8 cellular contexts compared by ENCODE assay signal in the genomic region with DNA sequence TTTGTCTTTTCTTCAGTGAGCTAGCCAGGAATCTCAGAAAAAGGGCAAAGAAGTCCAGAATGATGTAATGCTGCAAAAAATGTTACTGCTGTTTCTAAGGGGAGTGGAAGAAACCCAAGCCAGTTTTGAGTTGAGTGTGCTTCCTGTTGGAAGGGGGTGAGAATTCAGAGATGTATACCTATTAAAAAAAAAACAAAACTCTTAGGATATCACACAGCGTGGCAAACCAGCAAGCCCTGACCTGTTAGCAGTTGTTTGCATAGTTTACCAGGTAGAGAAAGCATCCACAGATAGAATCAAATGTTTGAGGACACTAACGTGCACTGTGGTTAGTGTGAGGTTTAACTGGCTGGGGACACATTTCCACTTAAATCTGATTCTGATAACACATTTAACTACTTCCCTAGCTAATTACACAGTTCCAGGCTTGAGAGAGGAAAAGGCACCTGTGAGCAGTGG. TPM values are rescaled to one million over a fixed set of nuclear protein-coding genes. Genes with fewer than 3 reads are reported as not detected.
DNase-seq lines count a peak whose midpoint lies in the region; ATAC-seq lines count a peak whose summit lies in the region.

No MANE protein-coding gene starts in this region.

- H3K36me3 ChIP-seq in CD4-positive, alpha-beta memory T cell (ENCODE audit: insufficient read depth, low read length) = no peaks in the 10 kb centered on the region

- peak; percentile 66 for ATAC-seq in GM19438 (IDR thresholded peaks at IDR 0.05; ENCODE audit: low read depth, unreplicated experiment)
- ATAC-seq in HG03280 (IDR thresholded peaks at IDR 0.05; ENCODE audit: unreplicated experiment) = peak; percentile 48

- H3K4me3 ChIP-seq in CD4-positive, alpha-beta memory T cell (ENCODE audit: low read length in 2 of 2) = no peak overlapping the region

- no peaks in the 10 kb centered on the region for H3K4me1 Mint-ChIP-seq in CD4-positive, alpha-beta memory T cell

- H3K27me3 Mint-ChIP-seq in CD4-positive, alpha-beta memory T cell = peaks cover 0 to 1% of the 10 kb centered on the region in 2 donors

- POLR2A ChIA-PET in CD4-positive, alpha-beta memory T cell (lab: Charles Lee; ENCODE audit: partially characterized antibody) = no interaction called here

- DNase-seq in AG08396 (ENCODE audit: low spot score) (peak; percentile 29), dedifferentiated amniotic fluid mesenchymal stem cell (ENCODE audit: extremely low spot score) (peak; percentile 54), GF-D8 (lab: John Stamatoyannopoulos, UW) (no peak), NCI-H187 treated with DMSO at 0.1 percent for 48 hours (lab: John Stamatoyannopoulos, UW) (no peak)
- DNase-seq in CD4-positive, alpha-beta memory T cell = no peak
- DNase-seq in central memory CD4-positive, alpha-beta T cell = no peak

- no peak overlapping the region for H3K27ac ChIP-seq in CD4-positive, alpha-beta memory T cell (ENCODE audit: low read depth, low read length)

- no peaks in the 10 kb centered on the region for H3K27me3 ChIP-seq in CD4-positive, alpha-beta memory T cell (ENCODE audit: insufficient read depth, low read length)

- H3K9me3 Mint-ChIP-seq in CD4-positive, alpha-beta memory T cell = peaks cover 0 to 8% (median 0%) of the 10 kb centered on the region in 8 donors

- H3K9me3 ChIP-seq in CD4-positive, alpha-beta memory T cell (ENCODE audit: control insufficient read depth in 1 of 2, low read length in 2 of 2) = no peaks in the 10 kb centered on the region

- H3K4me1 ChIP-seq in CD4-positive, alpha-beta memory T cell (ENCODE audit: insufficient read depth, low read length) = no peaks in the 10 kb centered on the region

- CTCF ChIA-PET in CD4-positive, alpha-beta memory T cell (lab: Charles Lee; ENCODE audit: partially characterized antibody) = no interaction called here

- H3K27ac Mint-ChIP-seq in CD4-positive, alpha-beta memory T cell = no peak overlapping the region

- H3K4me3 Mint-ChIP-seq in CD4-positive, alpha-beta memory T cell = no peak overlapping the region

- intact Hi-C loops in CD4-positive, alpha-beta memory T cell (cut with micrococcal nuclease) = no loop called here

- no peaks in the 10 kb centered on the region for H3K36me3 Mint-ChIP-seq in CD4-positive, alpha-beta memory T cell

RNA-seq across cellular contexts. Expression of gene BASP1, which starts 11.4 kb away (rescaled TPM):
- total RNA-seq in CD4-positive, alpha-beta memory T cell = under 1 TPM; 0.69 to 0.90 TPM
- under 1 TPM; 0.10 to 0.78 TPM for polyA plus RNA-seq in CD4-positive, alpha-beta memory T cell

Comparison
In these comparisons a context has a peak if more than half of its experiments do, and no peak if none do; other contexts are left out.
1. DNase-seq: peak in AG08396 (single experiment) and dedifferentiated amniotic fluid mesenchymal stem cell (single experiment); none in GF-D8 (single experiment), CD4-positive, alpha-beta memory T cell (0 of 5), NCI-H187 treated with DMSO at 0.1 percent for 48 hours (single experiment) and central memory CD4-positive, alpha-beta T cell (single experiment).